In the genomic region with DNA sequence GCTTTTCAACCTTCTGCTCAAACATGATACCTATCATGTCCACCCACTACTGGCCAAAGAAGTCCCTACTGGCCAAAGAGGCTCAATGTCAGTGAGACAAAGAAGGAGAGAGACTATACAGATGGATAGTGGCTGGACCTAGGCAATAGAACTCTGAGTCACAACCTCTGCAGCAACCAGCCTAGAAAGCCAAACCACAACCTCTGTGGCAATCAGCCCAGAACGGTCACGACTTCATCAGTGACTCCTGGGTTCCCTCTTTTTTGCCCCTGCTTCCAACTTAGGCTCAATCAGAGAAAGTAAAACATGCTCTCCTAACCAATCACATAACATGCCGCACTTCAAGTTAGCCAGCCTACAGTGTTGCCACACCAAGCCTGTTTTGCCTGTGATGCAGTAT, we compare ENCODE assay signal across 13 cellular contexts.
DNase-seq lines count a peak whose midpoint lies in the region; ATAC-seq and TF ChIP-seq lines count a peak whose summit lies in the region.
"Had no signal": no experiment of that assay in that cellular context is flagged by ENCODE, and none has a peak within 500 bp of the region (broad histone marks: within the 10 kb centered on the region; RNA-seq: fewer than 3 reads in every experiment).

No MANE protein-coding gene starts in this region.

- H3K36me3 Mint-ChIP-seq in effector memory CD8-positive, alpha-beta T cell (ENCODE audit: insufficient read depth) = no peaks in the 10 kb centered on the region

- no peak overlapping the region for H3K4me3 Mint-ChIP-seq in effector memory CD8-positive, alpha-beta T cell
- H3K4me3 Mint-ChIP-seq: activated B cell treated with CpG ODN at 0.5 μM for 24 hours; dendritic cell treated with granulocyte-macrophage colony-stimulating factor and Interleukin-4, amounts not matched to agents 40 ng/mL and 50 ng/mL, for 4 days had no signal

- H3K27ac ChIP-seq in upper lobe of right lung = no peak overlapping the region
- H3K27ac ChIP-seq: A549 had no signal

- H3K4me3 ChIP-seq in upper lobe of right lung = no peak overlapping the region
- H3K4me3 ChIP-seq: A549 had no signal

- no peaks in the 10 kb centered on the region for H3K9me3 ChIP-seq in upper lobe of right lung
- H3K9me3 ChIP-seq: A549 had no signal

- no peaks in the 10 kb centered on the region for H3K27me3 ChIP-seq in upper lobe of right lung

- no peaks in the 10 kb centered on the region for H3K36me3 ChIP-seq in upper lobe of right lung

- intact Hi-C loops in left cardiac atrium (cut with DNase I) = no loop called here
- intact Hi-C loops in left ventricle myocardium superior (cut with micrococcal nuclease) = no loop called here
- intact Hi-C loops in upper lobe of right lung (cut with DNase I) = no loop called here

- H3K27ac Mint-ChIP-seq in effector memory CD8-positive, alpha-beta T cell = no peak overlapping the region
- H3K27ac Mint-ChIP-seq: activated B cell treated with CpG ODN at 0.5 μM for 24 hours; dendritic cell treated with granulocyte-macrophage colony-stimulating factor and Interleukin-4, amounts not matched to agents 40 ng/mL and 50 ng/mL, for 4 days had no signal

- no peaks in the 10 kb centered on the region for H3K27me3 Mint-ChIP-seq in effector memory CD8-positive, alpha-beta T cell
- H3K27me3 Mint-ChIP-seq: activated B cell treated with CpG ODN at 0.5 μM for 24 hours; dendritic cell treated with granulocyte-macrophage colony-stimulating factor and Interleukin-4, amounts not matched to agents 40 ng/mL and 50 ng/mL, for 4 days had no signal

- H3K9me3 Mint-ChIP-seq in effector memory CD8-positive, alpha-beta T cell = peaks cover 0 to 5% of the 10 kb centered on the region in 2 donors

- peak; percentile 45 for DNase-seq in left cardiac atrium
- DNase-seq in left ventricle myocardium superior = no peak
- DNase-seq in SIG-M5 (lab: John Stamatoyannopoulos, UW) = peak; percentile 3
- DNase-seq in fibroblast of the conjunctiva (ENCODE audit: low read depth) = peak; percentile 28
- DNase-seq in upper lobe of right lung = no peak
- DNase-seq in effector memory CD8-positive, alpha-beta T cell = no peak
- no peak for DNase-seq in NCI-H1092 treated with DMSO at 0.1 percent for 48 hours (lab: John Stamatoyannopoulos, UW)
- no peak for DNase-seq in HT-29 (ENCODE audit: low spot score)
- DNase-seq: activated B cell treated with CpG ODN at 0.5 μM for 24 hours; activated effector memory CD4-positive, alpha-beta T cell treated with Interleukin-2 at 50 U/mL for 16 hours; nucleus accumbens had no signal

- H3K4me1 Mint-ChIP-seq in effector memory CD8-positive, alpha-beta T cell (ENCODE audit: low read depth in 2 of 2) = no peaks in the 10 kb centered on the region
- H3K4me1 Mint-ChIP-seq: activated B cell treated with CpG ODN at 0.5 μM for 24 hours had no signal

- peak in 1 of 2 donors; percentile 85 for ATAC-seq in left cardiac atrium
- no peak for ATAC-seq in left ventricle myocardium superior
- ATAC-seq in upper lobe of right lung = peak; percentile 84
- no peak for ATAC-seq in effector memory CD8-positive, alpha-beta T cell (replicated peaks)
- ATAC-seq: A549 had no signal

- H3K4me1 ChIP-seq in upper lobe of right lung = no peaks in the 10 kb centered on the region
- H3K4me1 ChIP-seq: A549 had no signal

- no peak for TF ChIP-seq CTCF in upper lobe of right lung (IDR thresholded peaks at IDR 0.05)

Comparison
In these comparisons a context has a peak if more than half of its experiments do, and no peak if none do; other contexts are left out.
1. DNase-seq: peak in left cardiac atrium (single experiment), SIG-M5 (single experiment) and fibroblast of the conjunctiva (single experiment); none in left ventricle myocardium superior (single experiment), upper lobe of right lung (single experiment), effector memory CD8-positive, alpha-beta T cell (0 of 3), NCI-H1092 treated with DMSO at 0.1 percent for 48 hours (single experiment) and HT-29 (single experiment).